ENCODE assay signal across 22 cellular contexts in the genomic region with DNA sequence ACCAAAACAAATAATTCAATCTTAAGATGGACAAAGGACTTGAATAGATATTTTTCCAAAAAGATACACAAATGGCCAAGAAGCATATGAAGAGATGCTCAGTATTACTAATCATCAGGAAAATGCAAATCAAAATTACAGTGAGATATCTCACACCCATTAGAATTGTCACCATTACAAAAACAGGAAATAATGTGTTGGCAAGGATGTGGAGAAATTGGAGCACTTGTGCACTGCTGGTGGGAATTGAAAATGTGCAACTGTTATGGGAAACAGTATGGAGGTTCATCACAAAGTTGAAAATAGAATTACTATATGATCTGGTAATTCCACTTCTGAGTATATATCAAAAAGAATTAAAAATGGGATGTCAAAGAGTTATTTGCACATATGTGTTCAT.
DNase-seq lines count a peak whose midpoint lies in the region; ATAC-seq, FAIRE-seq and TF ChIP-seq lines count a peak whose summit lies in the region.
"Had no signal": no experiment of that assay in that cellular context is flagged by ENCODE, and none has a peak within 500 bp of the region (broad histone marks: within the 10 kb centered on the region; RNA-seq: fewer than 3 reads in every experiment).

No MANE protein-coding gene starts in this region.

- FAIRE-seq in H54 (lab: Jason Lieb, UNC) = peak; percentile 58
- FAIRE-seq in HepG2 (lab: Jason Lieb, UNC) = no peak

- H4K20me1 ChIP-seq in HepG2 (ENCODE audit: insufficient read depth, low read length) = no peaks in the 10 kb centered on the region

- no TSS peak for BruUV-seq in HepG2 (replicated peaks; lab: Mats Ljungman, UMichigan)

- TF ChIP-seq POLR2A in H54 (IDR thresholded peaks at IDR 0.05; ENCODE audit: low read depth, low read length) (no peak), HepG2 (IDR thresholded peaks at IDR 0.05; ENCODE audit: insufficient read depth in 1 of 2, low read depth in 2 of 2, low read length in 2 of 2) (no peak)

- H3K27me3 ChIP-seq in ascending aorta (no peaks in the 10 kb centered on the region), HepG2 (ENCODE audit: control insufficient read depth in 1 of 2, insufficient read depth in 2 of 2, low read length in 2 of 2) (no peaks in the 10 kb centered on the region), subcutaneous abdominal adipose tissue (ENCODE audit: control insufficient read depth in 5 of 5, insufficient read depth in 4 of 5, low read length in 5 of 5) (no peaks in the 10 kb centered on the region)
- H3K27me3 ChIP-seq: neural progenitor cell, right atrium auricular region had no signal

- no peak overlapping the region for H3K4me3 ChIP-seq in ascending aorta
- H3K4me3 ChIP-seq in HepG2 (replicated peaks in 1 of 3; ENCODE audit: insufficient read depth in 1 of 3, low read depth in 2 of 3, low read length in 3 of 3) = no peak overlapping the region
- no peak overlapping the region for H3K4me3 ChIP-seq in subcutaneous abdominal adipose tissue (ENCODE audit: low read depth in 1 of 5, low read length in 5 of 5)
- H3K4me3 ChIP-seq: neural progenitor cell, right atrium auricular region had no signal

- H3K4me1 ChIP-seq in ascending aorta (peaks cover 0 to 19% of the 10 kb centered on the region in 2 donors), HepG2 (ENCODE audit: insufficient read depth, low read length) (peaks cover 42% of the 10 kb centered on the region), subcutaneous abdominal adipose tissue (ENCODE audit: control insufficient read depth in 5 of 5, insufficient read depth in 5 of 5, low read length in 5 of 5) (peaks cover 4 to 33% (median 28%) of the 10 kb centered on the region in 5 donors)
- H3K4me1 ChIP-seq: neural progenitor cell had no signal

- no peak for TF ChIP-seq EP300 in HepG2 (IDR thresholded peaks at IDR 0.05; ENCODE audit: low read depth in 2 of 2, low read length in 2 of 2)
- TF ChIP-seq EP300 in HepG2 (CRISPR knock-in tag; IDR thresholded peaks at IDR 0.05; ENCODE audit: borderline replicate concordance) = no peak

- no peak for ATAC-seq in HepG2
- ATAC-seq in GM19395 (IDR thresholded peaks at IDR 0.05; ENCODE audit: unreplicated experiment) = no peak
- ATAC-seq in HG02973 (IDR thresholded peaks at IDR 0.05; ENCODE audit: unreplicated experiment) = no peak
- ATAC-seq: Panc1 had no signal

- in situ Hi-C loops in HepG2 (cut with HindIII; ENCODE audit: extremely low pct_ligation_motif_present, low pct_unique_long_range_greater_than_20kb) = no loop called here

- CTCF ChIA-PET in HepG2 (lab: Yijun Ruan, JAX; ENCODE audit: low intra/inter-chr PET ratio, low total read pairs) = no interaction called here

- no peak overlapping the region for H3K4me2 ChIP-seq in HepG2 (ENCODE audit: low read depth, low read length)
- H3K4me2 ChIP-seq: KMS-11, neural progenitor cell had no signal

- no peak overlapping the region for H3K9ac ChIP-seq in HepG2 (ENCODE audit: insufficient read depth, low read depth, low read length)
- H3K9ac ChIP-seq in subcutaneous abdominal adipose tissue (ENCODE audit: low read length in 5 of 5) = peak overlapping the region in 1 of 5 donors; percentile 86
- H3K9ac ChIP-seq: KMS-11, neural progenitor cell had no signal

- intact Hi-C loops in ascending aorta (cut with DNase I) (loop anchor here (1.0 to 2.0 kb wide), 2 partner anchors 13 to 31 kb away; no protein-coding TSS in a partner anchor), HepG2 (cut with micrococcal nuclease; ENCODE audit: unreplicated experiment) (no loop called here)

- no peak overlapping the region for H2AFZ ChIP-seq in HepG2 (ENCODE audit: low read length)
- H2AFZ ChIP-seq: neural progenitor cell had no signal

- TF ChIP-seq CTCF in ascending aorta (IDR thresholded peaks at IDR 0.05) = no peak
- TF ChIP-seq CTCF in HepG2 (CRISPR knock-in tag; IDR thresholded peaks at IDR 0.05) = no peak

- no peaks in the 10 kb centered on the region for H3K79me2 ChIP-seq in HepG2 (ENCODE audit: insufficient read depth, low read length)

- H3K36me3 ChIP-seq in ascending aorta (no peaks in the 10 kb centered on the region), HepG2 (replicated peaks in 1 of 2; ENCODE audit: control insufficient read depth in 1 of 2, insufficient read depth in 2 of 2, low read length in 2 of 2) (no peaks in the 10 kb centered on the region), subcutaneous abdominal adipose tissue (ENCODE audit: control insufficient read depth in 5 of 5, insufficient read depth in 5 of 5, low read length in 5 of 5) (no peaks in the 10 kb centered on the region)
- H3K36me3 ChIP-seq: neural progenitor cell, right atrium auricular region had no signal

- POLR2A ChIA-PET in HepG2 (lab: Yijun Ruan, JAX) = interaction anchor here (1.0 to 1.6 kb wide), 2 partner anchors 14 to 24 kb away, joined by 3 to 17 read pairs; no protein-coding TSS in a partner anchor

- no peak for DNase-seq in H54 (ENCODE audit: insufficient read length, low spot score)
- no peak for DNase-seq in ascending aorta (ENCODE audit: low spot score in 2 of 2)
- DNase-seq in HepG2 (ENCODE audit: low spot score) = no peak
- no peak for DNase-seq in T-helper 9 cell
- DNase-seq: activated CD4-positive, alpha-beta memory T cell treated with anti-CD3 and anti-CD28 coated beads, Interleukin-2, amount 10 ng/mL, durations not matched to agents 7 days and 5 days; activated CD8-positive, alpha-beta memory T cell treated with anti-CD3 and anti-CD28 coated beads, Interleukin-2, amount 50 U/mL, for 48 hours; activated naive CD4-positive, alpha-beta T cell treated with anti-CD3 and anti-CD28 coated beads, Interleukin-2, amount 10 ng/mL, durations not matched to agents 7 days and 5 days; CD4-positive, alpha-beta T cell; effector CD8-positive, alpha-beta T cell; GOT3; immature natural killer cell; MM.1S; NCI-H2029; NCI-H526; Right ventricle myocardium superior had no signal

- TF ChIP-seq RAD21 in HepG2 (CRISPR knock-in tag; IDR thresholded peaks at IDR 0.05) = no peak

- peak overlapping the region; percentile 23 to 77 for H3K27ac ChIP-seq in ascending aorta
- H3K27ac ChIP-seq in HepG2 (ENCODE audit: extremely low read length, insufficient read depth, low read length) = peak overlapping the region; percentile 2
- peak overlapping the region; percentile 98 for H3K27ac ChIP-seq in subcutaneous abdominal adipose tissue (ENCODE audit: low read depth, low read length)
- H3K27ac ChIP-seq: KMS-11, neural progenitor cell had no signal

- H3K9me3 ChIP-seq in ascending aorta (peaks cover 0 to 12% of the 10 kb centered on the region in 2 donors), HepG2 (ENCODE audit: low read length) (no peaks in the 10 kb centered on the region), subcutaneous abdominal adipose tissue (ENCODE audit: control insufficient read depth in 5 of 5, low read length in 5 of 5) (peaks cover 0 to 3% (median 0%) of the 10 kb centered on the region in 5 donors)

TF ChIP-seq in HepG2, 621 proteins besides CTCF, POLR2A, EP300 and RAD21 (continues in another document):
- TF ChIP-seq HNF4A (CRISPR knock-in tag; IDR thresholded peaks at IDR 0.05) = no peak
- no peak for TF ChIP-seq ZNF629 (CRISPR knock-in tag; conservative IDR thresholded peaks at IDR 0.05)
- no peak for TF ChIP-seq ZMYM2 (CRISPR knock-in tag; IDR thresholded peaks at IDR 0.05)
- no peak for TF ChIP-seq ZNF33A (CRISPR knock-in tag; IDR thresholded peaks at IDR 0.05; ENCODE audit: borderline replicate concordance)
- no peak for TF ChIP-seq ZNF552 (CRISPR knock-in tag; IDR thresholded peaks at IDR 0.05; ENCODE audit: borderline replicate concordance)
- no peak for TF ChIP-seq ZNF142 (CRISPR knock-in tag; IDR thresholded peaks at IDR 0.05)

Comparison
In these comparisons a context has a peak if more than half of its experiments do, and no peak if none do; other contexts are left out.
1. H3K27ac ChIP-seq: peak in every context shown above with its lines; median percentile 98 in subcutaneous abdominal adipose tissue; 50 in ascending aorta; 2 in HepG2.